ENCODE assay signal across 16 cellular contexts in genomic region chr3:111669926-111670630, GRCh38. TPM values are rescaled to one million over a fixed set of nuclear protein-coding genes. Genes with fewer than 3 reads are reported as not detected.
DNase-seq lines count a peak whose midpoint lies in the region; ATAC-seq and TF ChIP-seq lines count a peak whose summit lies in the region.
"Had no signal": no experiment of that assay in that cellular context is flagged by ENCODE, and none has a peak within 500 bp of the region (broad histone marks: within the 10 kb centered on the region; RNA-seq: fewer than 3 reads in every experiment).

No MANE protein-coding gene starts in this region.

- TF ChIP-seq POLR2A in gastroesophageal sphincter (IDR thresholded peaks at IDR 0.05): no peak

- no peak for TF ChIP-seq EP300 in gastroesophageal sphincter (IDR thresholded peaks at IDR 0.05)

- peaks cover 22% of the 10 kb centered on the region for H3K4me1 ChIP-seq in RWPE2 (ENCODE audit: insufficient read depth, poor library complexity, severe bottlenecking)
- H3K4me1 ChIP-seq in gastroesophageal sphincter: peaks cover 0 to 12% (median 0%) of the 10 kb centered on the region in 3 donors

- H3K27ac Mint-ChIP-seq in natural killer cell treated with Interleukin-12 subunit alpha and Interleukin-12 subunit beta and Interleukin-15 and Interleukin-18, amount 100 ng/mL, for 72 hours: peak overlapping the region; percentile 89 to 94
- H3K27ac Mint-ChIP-seq: progenitor cell of endocrine pancreas had no signal

- H3K9me3 ChIP-seq in RWPE2 (ENCODE audit: severe bottlenecking) (no peaks in the 10 kb centered on the region), gastroesophageal sphincter (no peaks in the 10 kb centered on the region)
- H3K9me3 ChIP-seq: left lung had no signal

- no peaks in the 10 kb centered on the region for H3K27me3 Mint-ChIP-seq in natural killer cell treated with Interleukin-12 subunit alpha and Interleukin-12 subunit beta and Interleukin-15 and Interleukin-18, amount 100 ng/mL, for 72 hours

- no peak overlapping the region for H3K4me3 Mint-ChIP-seq in natural killer cell treated with Interleukin-12 subunit alpha and Interleukin-12 subunit beta and Interleukin-15 and Interleukin-18, amount 100 ng/mL, for 72 hours

- TF ChIP-seq CTCF in RWPE2 (IDR thresholded peaks at IDR 0.05; ENCODE audit: poor library complexity, severe bottlenecking): no peak
- no peak for TF ChIP-seq CTCF in choroid plexus epithelial cell (conservative IDR thresholded peaks at IDR 0.05; ENCODE audit: low read depth, low read length)
- no peak for TF ChIP-seq CTCF in gastroesophageal sphincter (IDR thresholded peaks at IDR 0.05)

- H3K27me3 ChIP-seq in RWPE2 (ENCODE audit: insufficient read depth, poor library complexity, severe bottlenecking): no peaks in the 10 kb centered on the region
- no peaks in the 10 kb centered on the region for H3K27me3 ChIP-seq in gastroesophageal sphincter
- H3K27me3 ChIP-seq: left lung had no signal

- H3K9me3 Mint-ChIP-seq in natural killer cell treated with Interleukin-12 subunit alpha and Interleukin-12 subunit beta and Interleukin-15 and Interleukin-18, amount 100 ng/mL, for 72 hours: no peaks in the 10 kb centered on the region

- DNase-seq in GM03348 (ENCODE audit: low spot score) (peak; percentile 25), RWPE2 (ENCODE audit: low spot score) (no peak), choroid plexus epithelial cell (ENCODE audit: low read depth) (peak; percentile 51), NCI-H1048 (lab: John Stamatoyannopoulos, UW) (no peak), DMS153 treated with DMSO at 0.1 percent for 48 hours (lab: John Stamatoyannopoulos, UW; ENCODE audit: unreplicated experiment) (no peak), left cardiac atrium (no peak)
- DNase-seq in natural killer cell treated with Interleukin-12 subunit alpha and Interleukin-12 subunit beta and Interleukin-15 and Interleukin-18, amount 100 ng/mL, for 72 hours (ENCODE audit: low spot score): no peak
- DNase-seq: activated CD4-positive, CD25-positive, alpha-beta regulatory T cell; COR-L47; left lung; NCI-H1092 treated with DMSO at 0.1 percent for 48 hours; NCI-H524; SHP77; stimulated activated CD4-positive, alpha-beta T cell treated with anti-CD3 and anti-CD28 coated beads, Interleukin-2, amount 100 ng/mL, for 48 hours had no signal

- H3K36me3 ChIP-seq in RWPE2 (ENCODE audit: low read depth): no peaks in the 10 kb centered on the region
- H3K36me3 ChIP-seq in gastroesophageal sphincter: no peaks in the 10 kb centered on the region
- H3K36me3 ChIP-seq: left lung had no signal

- peaks cover 73% of the 10 kb centered on the region in 2 donors for H3K4me1 Mint-ChIP-seq in natural killer cell treated with Interleukin-12 subunit alpha and Interleukin-12 subunit beta and Interleukin-15 and Interleukin-18, amount 100 ng/mL, for 72 hours (ENCODE audit: low read depth in 2 of 2)

- ATAC-seq in RWPE2 (ENCODE audit: low read depth): no peak
- no peak for ATAC-seq in natural killer cell treated with Interleukin-12 subunit alpha and Interleukin-12 subunit beta and Interleukin-15 and Interleukin-18, amount 100 ng/mL, for 72 hours
- ATAC-seq in left cardiac atrium: no peak
- no peak for ATAC-seq in gastroesophageal sphincter
- ATAC-seq: left lung had no signal

- H3K27ac ChIP-seq in RWPE2 (ENCODE audit: poor library complexity, severe bottlenecking) (peak overlapping the region; percentile 84), gastroesophageal sphincter (no peak overlapping the region)
- H3K27ac ChIP-seq: left lung had no signal

- H3K4me3 ChIP-seq in RWPE2 (ENCODE audit: severe bottlenecking) (no peak overlapping the region), choroid plexus epithelial cell (ENCODE audit: low read depth, low read length) (no peak overlapping the region), gastroesophageal sphincter (no peak overlapping the region)
- H3K4me3 ChIP-seq: left lung had no signal

- intact Hi-C loops in left cardiac atrium (cut with DNase I): loop anchor here in 1 of 2 donors (2.0 to 5.0 kb wide), 2 partner anchors 297 to 343 kb away; no protein-coding TSS in a partner anchor

- H3K36me3 Mint-ChIP-seq in natural killer cell treated with Interleukin-12 subunit alpha and Interleukin-12 subunit beta and Interleukin-15 and Interleukin-18, amount 100 ng/mL, for 72 hours: peaks cover 6% of the 10 kb centered on the region

- WGBS in gastroesophageal sphincter (ENCODE audit: low coverage in 1 of 2), 2 donors: 68 to 74% methylated on average over 6 to 7 of the region's 7 CpGs

RNA-seq across cellular contexts. Expression of gene PLCXD2, which starts 4.4 kb away (rescaled TPM):
- 10 to 100 TPM; 15.0 to 26.1 TPM for total RNA-seq in natural killer cell treated with Interleukin-12 subunit alpha and Interleukin-12 subunit beta and Interleukin-15 and Interleukin-18, amount 100 ng/mL, for 72 hours
- under 1 TPM; 0.32 to 0.60 TPM for total RNA-seq in left cardiac atrium
- 1 to 10 TPM in 1 of 4 donors, under 1 TPM in 3; 0.40 to 1.1 (median 0.50) TPM for total RNA-seq in gastroesophageal sphincter

Comparison
In these comparisons a context has a peak if more than half of its experiments do, and no peak if none do; other contexts are left out.
1. DNase-seq: peak in GM03348 (single experiment) and choroid plexus epithelial cell (single experiment); none in RWPE2 (single experiment), natural killer cell treated with Interleukin-12 subunit alpha and Interleukin-12 subunit beta and Interleukin-15 and Interleukin-18, amount 100 ng/mL, for 72 hours (single experiment), NCI-H1048 (single experiment), DMS153 treated with DMSO at 0.1 percent for 48 hours (single experiment) and left cardiac atrium (single experiment).
2. RNA of gene PLCXD2, which starts 4.4 kb away (total RNA-seq): 15.0 to 26.1 TPM in natural killer cell treated with Interleukin-12 subunit alpha and Interleukin-12 subunit beta and Interleukin-15 and Interleukin-18, amount 100 ng/mL, for 72 hours; 0.32 to 0.60 TPM in left cardiac atrium and 0.40 to 1.1 TPM in gastroesophageal sphincter; every median in the first group is over 4 times any median in the second.